8 cellular contexts compared by ENCODE assay signal in the genomic region with DNA sequence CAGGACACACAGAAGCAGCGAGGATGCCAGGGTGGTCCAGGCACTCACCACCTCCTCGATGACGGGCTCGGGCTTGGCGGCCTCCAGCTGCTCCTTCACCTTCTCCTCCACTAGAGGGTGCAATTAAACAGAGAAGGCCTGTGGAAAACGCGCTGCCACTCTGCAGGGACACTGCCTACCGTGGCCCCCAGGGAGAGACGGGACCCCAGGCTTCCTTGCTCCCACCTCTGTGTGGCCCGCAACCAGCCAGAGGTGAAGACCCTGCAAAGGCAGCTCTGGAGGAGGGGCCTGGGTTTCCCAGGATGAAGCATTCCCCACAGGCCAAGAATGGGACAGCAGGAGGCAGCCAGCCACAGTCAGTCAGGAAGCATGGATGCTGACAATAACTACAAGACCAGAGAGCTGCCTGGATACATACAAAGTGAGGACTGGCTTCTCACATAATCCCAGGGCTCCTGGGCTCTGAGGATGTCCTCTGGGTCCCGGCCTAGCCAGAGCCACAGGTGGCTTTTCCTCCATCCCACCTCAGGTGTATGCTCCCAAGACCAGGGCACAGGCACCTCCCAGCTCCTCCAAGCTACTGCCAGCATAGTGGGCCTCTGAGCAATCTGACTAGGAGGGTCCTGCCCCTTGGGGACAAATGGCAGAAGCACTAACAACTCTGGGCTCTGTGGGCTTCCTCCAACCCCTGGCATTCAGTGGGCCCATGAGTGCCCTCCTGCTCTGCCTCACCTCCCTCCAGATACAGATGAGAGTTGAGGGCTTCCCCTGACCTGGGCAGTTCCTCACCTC. TPM values are rescaled to one million over a fixed set of nuclear protein-coding genes. Genes with fewer than 3 reads are reported as not detected.
DNase-seq lines count a peak whose midpoint lies in the region; ATAC-seq and TF ChIP-seq lines count a peak whose summit lies in the region.

No MANE protein-coding gene starts in this region.

- peaks cover 46% of the 10 kb centered on the region for H3K4me1 ChIP-seq in lower lobe of right lung

- peak; percentile 71 for DNase-seq in activated CD8-positive, alpha-beta memory T cell treated with anti-CD3 and anti-CD28 coated beads for 24 hours
- no peak for DNase-seq in activated CD8-positive, alpha-beta memory T cell treated with anti-CD3 and anti-CD28 coated beads, Interleukin-2, amount 50 U/mL, for 48 hours
- no peak for DNase-seq in T-helper 2 cell treated with Interferon-gamma antibody and Interleukin-4, amounts not matched to agents 5 μg/mL and 100 μg/mL, for 36 hours (ENCODE audit: low spot score)
- DNase-seq in dedifferentiated amniotic fluid mesenchymal stem cell (ENCODE audit: extremely low spot score) (peak; percentile 16), lower lobe of right lung (peak; percentile 58), type B pancreatic cell (ENCODE audit: extremely low spot score, unreplicated experiment) (no peak), SW480 (ENCODE audit: low spot score) (no peak)

- H3K27ac ChIP-seq in lower lobe of right lung: no peak overlapping the region

- H3K36me3 Mint-ChIP-seq in T-helper 2 cell treated with Interferon-gamma antibody and Interleukin-4, amounts not matched to agents 5 μg/mL and 100 μg/mL, for 36 hours (ENCODE audit: low read depth): peaks cover 66% of the 10 kb centered on the region
- H3K36me3 Mint-ChIP-seq in type B pancreatic cell: peaks cover 25% of the 10 kb centered on the region

- no peak overlapping the region for H3K4me3 ChIP-seq in lower lobe of right lung

- peaks cover 79% of the 10 kb centered on the region for H3K36me3 ChIP-seq in lower lobe of right lung

- no peaks in the 10 kb centered on the region for H3K9me3 ChIP-seq in lower lobe of right lung

- no peaks in the 10 kb centered on the region for H3K27me3 ChIP-seq in lower lobe of right lung (ENCODE audit: low read depth)

- intact Hi-C loops in lower lobe of right lung (cut with DNase I): no loop called here

- TF ChIP-seq CTCF in lower lobe of right lung (IDR thresholded peaks at IDR 0.05): peak; percentile 70
- peak; percentile 82 for TF ChIP-seq CTCF in type B pancreatic cell (conservative IDR thresholded peaks at IDR 0.05)

- H3K27ac Mint-ChIP-seq in T-helper 2 cell treated with Interferon-gamma antibody and Interleukin-4, amounts not matched to agents 5 μg/mL and 100 μg/mL, for 36 hours: peak overlapping the region; percentile 60
- H3K27ac Mint-ChIP-seq in type B pancreatic cell: peak overlapping the region; percentile 36

- H3K4me3 Mint-ChIP-seq in T-helper 2 cell treated with Interferon-gamma antibody and Interleukin-4, amounts not matched to agents 5 μg/mL and 100 μg/mL, for 36 hours: no peak overlapping the region
- no peak overlapping the region for H3K4me3 Mint-ChIP-seq in type B pancreatic cell

- ATAC-seq in lower lobe of right lung: peak; percentile 45 to 49
- no peak for ATAC-seq in GM18861 (IDR thresholded peaks at IDR 0.05; ENCODE audit: unreplicated experiment)

- no peaks in the 10 kb centered on the region for H3K27me3 Mint-ChIP-seq in T-helper 2 cell treated with Interferon-gamma antibody and Interleukin-4, amounts not matched to agents 5 μg/mL and 100 μg/mL, for 36 hours (ENCODE audit: low read depth)
- no peaks in the 10 kb centered on the region for H3K27me3 Mint-ChIP-seq in type B pancreatic cell

- peaks cover 6% of the 10 kb centered on the region for H3K9me3 Mint-ChIP-seq in T-helper 2 cell treated with Interferon-gamma antibody and Interleukin-4, amounts not matched to agents 5 μg/mL and 100 μg/mL, for 36 hours
- H3K9me3 Mint-ChIP-seq in type B pancreatic cell: no peaks in the 10 kb centered on the region

- H3K4me1 Mint-ChIP-seq in T-helper 2 cell treated with Interferon-gamma antibody and Interleukin-4, amounts not matched to agents 5 μg/mL and 100 μg/mL, for 36 hours (ENCODE audit: low read depth): peaks cover 28% of the 10 kb centered on the region
- peaks cover 6% of the 10 kb centered on the region for H3K4me1 Mint-ChIP-seq in type B pancreatic cell (ENCODE audit: unreplicated experiment)

RNA-seq across cellular contexts. Expression of a gene that starts 46.2 kb away (rescaled TPM):
- total RNA-seq in lower lobe of right lung (14.5 TPM), type B pancreatic cell (ENCODE audit: low replicate concordance) (63.0 and 83.1 TPM in 2 replicates)

RNA-seq across cellular contexts. Expression of a gene that starts 52.8 kb away (rescaled TPM):
- 42.9 TPM for total RNA-seq in lower lobe of right lung
- 46.7 and 49.7 TPM in 2 replicates for total RNA-seq in type B pancreatic cell (ENCODE audit: low replicate concordance)

RNA-seq across cellular contexts. Expression of a gene that starts 55.7 kb away (rescaled TPM):
- total RNA-seq in lower lobe of right lung (97.0 TPM), type B pancreatic cell (ENCODE audit: low replicate concordance) (115 and 241 TPM in 2 replicates)

Comparison
In these comparisons a context has a peak if more than half of its experiments do, and no peak if none do; other contexts are left out.
1. DNase-seq: peak in activated CD8-positive, alpha-beta memory T cell treated with anti-CD3 and anti-CD28 coated beads for 24 hours (single experiment), dedifferentiated amniotic fluid mesenchymal stem cell (single experiment) and lower lobe of right lung (single experiment); none in activated CD8-positive, alpha-beta memory T cell treated with anti-CD3 and anti-CD28 coated beads, Interleukin-2, amount 50 U/mL, for 48 hours (single experiment), T-helper 2 cell treated with Interferon-gamma antibody and Interleukin-4, amounts not matched to agents 5 μg/mL and 100 μg/mL, for 36 hours (single experiment), type B pancreatic cell (single experiment) and SW480 (single experiment).